ENCODE assay signal across 8 cellular contexts in the genomic region with DNA sequence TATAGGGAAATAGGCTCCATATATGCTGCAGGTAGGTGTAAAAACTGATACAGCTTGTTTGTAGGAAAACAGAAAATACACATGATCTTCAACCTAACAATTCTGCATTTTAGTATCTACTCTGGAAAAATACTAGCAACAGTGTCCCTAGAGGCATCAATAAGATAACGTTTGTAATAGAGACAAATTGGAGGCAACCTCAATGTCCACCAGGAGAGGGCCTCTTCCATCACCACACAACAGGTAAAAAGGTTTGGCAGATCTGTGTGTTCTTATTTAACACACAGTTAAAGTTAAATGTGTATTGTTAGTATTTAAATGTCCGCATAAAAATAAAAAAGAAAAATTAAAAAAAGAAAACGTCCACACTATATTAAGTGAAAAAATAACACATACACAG. TPM values are rescaled to one million over a fixed set of nuclear protein-coding genes. Genes with fewer than 3 reads are reported as not detected.
DNase-seq lines count a peak whose midpoint lies in the region; ATAC-seq and TF ChIP-seq lines count a peak whose summit lies in the region.

No MANE protein-coding gene starts in this region.

- H3K27ac Mint-ChIP-seq in activated naive CD8-positive, alpha-beta T cell treated with anti-CD3 and anti-CD28 coated beads for 36 hours: peak overlapping the region; percentile 80

- H3K9me3 ChIP-seq in mucosa of descending colon: no peaks in the 10 kb centered on the region

- H3K4me1 ChIP-seq in mucosa of descending colon (ENCODE audit: low read depth): peaks cover 7% of the 10 kb centered on the region

- H3K4me3 Mint-ChIP-seq in activated naive CD8-positive, alpha-beta T cell treated with anti-CD3 and anti-CD28 coated beads for 36 hours: no peak overlapping the region

- H3K4me1 Mint-ChIP-seq in activated naive CD8-positive, alpha-beta T cell treated with anti-CD3 and anti-CD28 coated beads for 36 hours: peaks cover 46% of the 10 kb centered on the region

- H3K36me3 Mint-ChIP-seq in activated naive CD8-positive, alpha-beta T cell treated with anti-CD3 and anti-CD28 coated beads for 36 hours: peaks cover 61% of the 10 kb centered on the region

- DNase-seq in SHP77 (lab: John Stamatoyannopoulos, UW): peak; percentile 16 to 28
- no peak for DNase-seq in SHP77 treated with DMSO at 0.1 percent for 48 hours (lab: John Stamatoyannopoulos, UW)
- DNase-seq in LoVo (ENCODE audit: low spot score): peak; percentile 21
- DNase-seq in activated naive CD8-positive, alpha-beta T cell treated with anti-CD3 and anti-CD28 coated beads for 36 hours: no peak
- no peak for DNase-seq in mucosa of descending colon
- no peak for DNase-seq in stimulated activated CD4-positive, alpha-beta T cell treated with anti-CD3 and anti-CD28 coated beads, Interleukin-4, amount 100 ng/mL, for 1 hour

- H3K27me3 Mint-ChIP-seq in activated naive CD8-positive, alpha-beta T cell treated with anti-CD3 and anti-CD28 coated beads for 36 hours: no peaks in the 10 kb centered on the region

- H3K36me3 ChIP-seq in mucosa of descending colon (ENCODE audit: low read depth): no peaks in the 10 kb centered on the region

- ATAC-seq in mucosa of descending colon (peak; percentile 57), HG03378 (IDR thresholded peaks at IDR 0.05; ENCODE audit: unreplicated experiment) (no peak)
- no peak for ATAC-seq in activated CD4-positive, CD25-positive, alpha-beta regulatory T cell treated with anti-CD3 and anti-CD28 coated beads, Interleukin-2, amount 50 U/mL, for 24 hours

- no peak overlapping the region for H3K4me3 ChIP-seq in mucosa of descending colon

- intact Hi-C loops in mucosa of descending colon (cut with DNase I, micrococcal nuclease): no loop called here

- no peaks in the 10 kb centered on the region for H3K9me3 Mint-ChIP-seq in activated naive CD8-positive, alpha-beta T cell treated with anti-CD3 and anti-CD28 coated beads for 36 hours

- no peak for TF ChIP-seq CTCF in mucosa of descending colon (IDR thresholded peaks at IDR 0.05)

RNA-seq across cellular contexts. Expression of gene EIF2D, which starts 5.4 kb away (rescaled TPM):
- total RNA-seq in activated naive CD8-positive, alpha-beta T cell treated with anti-CD3 and anti-CD28 coated beads for 36 hours: 100 to 1,000 TPM; 112 to 113 TPM
- 10 to 100 TPM; 36.8 to 47.8 (median 43.9) TPM for total RNA-seq in mucosa of descending colon

RNA-seq across cellular contexts. Expression of gene DYRK3, which starts 28.5 kb away (rescaled TPM):
- total RNA-seq in activated naive CD8-positive, alpha-beta T cell treated with anti-CD3 and anti-CD28 coated beads for 36 hours: 1 to 10 TPM; 5.2 to 5.3 TPM
- total RNA-seq in mucosa of descending colon: 1 to 10 TPM in 2 of 3 donors, under 1 TPM in 1; 0.61 to 4.7 (median 1.4) TPM

Comparison
In these comparisons a context has a peak if more than half of its experiments do, and no peak if none do; other contexts are left out.
1. DNase-seq: peak in SHP77 (2 of 2) and LoVo (single experiment); none in SHP77 treated with DMSO at 0.1 percent for 48 hours (single experiment), activated naive CD8-positive, alpha-beta T cell treated with anti-CD3 and anti-CD28 coated beads for 36 hours (single experiment), mucosa of descending colon (0 of 3) and stimulated activated CD4-positive, alpha-beta T cell treated with anti-CD3 and anti-CD28 coated beads, Interleukin-4, amount 100 ng/mL, for 1 hour (single experiment).